ENCODE assay signal across 10 cellular contexts in genomic region chr11:414333-414857, GRCh38. TPM values are rescaled to one million over a fixed set of nuclear protein-coding genes. Genes with fewer than 3 reads are reported as not detected.
DNase-seq lines count a peak whose midpoint lies in the region; ATAC-seq and TF ChIP-seq lines count a peak whose summit lies in the region.
"Had no signal": no experiment of that assay in that cellular context is flagged by ENCODE, and none has a peak within 500 bp of the region (broad histone marks: within the 10 kb centered on the region; RNA-seq: fewer than 3 reads in every experiment).

No MANE protein-coding gene starts in this region.

- no peaks in the 10 kb centered on the region for H3K27me3 ChIP-seq in CD4-positive, CD25-positive, alpha-beta regulatory T cell (ENCODE audit: control insufficient read depth, insufficient read depth, low read length)
- H3K27me3 ChIP-seq in Loucy (ENCODE audit: insufficient read depth, low read length, poor library complexity, severe bottlenecking) (no peaks in the 10 kb centered on the region), neural progenitor cell (peaks cover 52% of the 10 kb centered on the region)

- H3K27ac Mint-ChIP-seq in CD4-positive, CD25-positive, alpha-beta regulatory T cell, result peak overlapping the region; percentile 93 to 97 (median 94)
- H3K27ac Mint-ChIP-seq in neural progenitor cell, result no peak overlapping the region

- peaks cover 7% of the 10 kb centered on the region for H3K36me3 Mint-ChIP-seq in CD4-positive, CD25-positive, alpha-beta regulatory T cell
- H3K36me3 Mint-ChIP-seq in neural progenitor cell, result no peaks in the 10 kb centered on the region

- peaks cover 0 to 35% (median 11%) of the 10 kb centered on the region in 4 donors for H3K4me1 Mint-ChIP-seq in CD4-positive, CD25-positive, alpha-beta regulatory T cell
- H3K4me1 Mint-ChIP-seq in neural progenitor cell, result no peaks in the 10 kb centered on the region

- H3K4me3 Mint-ChIP-seq in CD4-positive, CD25-positive, alpha-beta regulatory T cell, result peak overlapping the region; percentile 98 to 100 (median 99)
- H3K4me3 Mint-ChIP-seq in neural progenitor cell, result peak overlapping the region; percentile 49

- no peaks in the 10 kb centered on the region for H3K9me2 ChIP-seq in Loucy (replicated peaks; ENCODE audit: low read depth, low read length)

- H3K4me2 ChIP-seq in Loucy (ENCODE audit: low read depth, low read length, poor library complexity, severe bottlenecking) (peak overlapping the region; percentile 92), neural progenitor cell (no peak overlapping the region)

- TF ChIP-seq CTCF in Loucy (conservative IDR thresholded peaks at IDR 0.05; ENCODE audit: low read length) (no peak), epithelial cell of proximal tubule (conservative IDR thresholded peaks at IDR 0.05; ENCODE audit: low read depth, low read length) (no peak), neural progenitor cell (IDR thresholded peaks at IDR 0.05) (no peak)

- peak overlapping the region; percentile 96 for H3K9ac ChIP-seq in Loucy (ENCODE audit: low read depth, low read length, poor library complexity, severe bottlenecking)
- no peak overlapping the region for H3K9ac ChIP-seq in neural progenitor cell

- H3K4me1 ChIP-seq in CD4-positive, CD25-positive, alpha-beta regulatory T cell (ENCODE audit: control insufficient read depth, insufficient read depth, low read length, poor library complexity, severe bottlenecking), result peaks cover 38% of the 10 kb centered on the region
- H3K4me1 ChIP-seq in Loucy (ENCODE audit: insufficient read depth, low read length, poor library complexity, severe bottlenecking), result peaks cover 37% of the 10 kb centered on the region
- H3K4me1 ChIP-seq in neural progenitor cell, result peaks cover 5% of the 10 kb centered on the region

- H3K4me3 ChIP-seq in CD4-positive, CD25-positive, alpha-beta regulatory T cell (ENCODE audit: low read depth, low read length), result peak overlapping the region; percentile 92
- H3K4me3 ChIP-seq in Loucy (ENCODE audit: low read length, poor library complexity, severe bottlenecking) (peak overlapping the region; percentile 96), epithelial cell of proximal tubule (ENCODE audit: low read depth, low read length) (peak overlapping the region; percentile 66), neural progenitor cell (no peak overlapping the region)

- peak; percentile 21 to 22 for ATAC-seq in CD4-positive, CD25-positive, alpha-beta regulatory T cell (ENCODE audit: low read depth in 2 of 2)
- ATAC-seq in GM19395 (IDR thresholded peaks at IDR 0.05; ENCODE audit: unreplicated experiment) (no peak), GM18907 (IDR thresholded peaks at IDR 0.05; ENCODE audit: unreplicated experiment) (no peak)

- peaks cover 22% of the 10 kb centered on the region for H3K79me2 ChIP-seq in Loucy (ENCODE audit: insufficient read depth, low read length)
- H3K79me2 ChIP-seq in neural progenitor cell (ENCODE audit: low read depth), result no peaks in the 10 kb centered on the region

- no peak overlapping the region for H2AFZ ChIP-seq in Loucy (ENCODE audit: low read length)
- no peak overlapping the region for H2AFZ ChIP-seq in neural progenitor cell (replicated peaks)

- peak overlapping the region; percentile 62 for H3K27ac ChIP-seq in CD4-positive, CD25-positive, alpha-beta regulatory T cell (ENCODE audit: insufficient read depth, low read length, poor library complexity, severe bottlenecking)
- H3K27ac ChIP-seq in neural progenitor cell, result no peak overlapping the region

- no peaks in the 10 kb centered on the region for H3K36me3 ChIP-seq in CD4-positive, CD25-positive, alpha-beta regulatory T cell (ENCODE audit: control insufficient read depth, insufficient read depth, low read length)
- H3K36me3 ChIP-seq in Loucy (ENCODE audit: insufficient read depth, low read length), result no peaks in the 10 kb centered on the region
- H3K36me3 ChIP-seq in neural progenitor cell, result no peaks in the 10 kb centered on the region

- H4K20me1 ChIP-seq in Loucy (ENCODE audit: insufficient read depth, low read length, poor library complexity, severe bottlenecking) (peaks cover 9% of the 10 kb centered on the region), neural progenitor cell (ENCODE audit: low read depth) (peaks cover 4% of the 10 kb centered on the region)

- H3K27me3 Mint-ChIP-seq in CD4-positive, CD25-positive, alpha-beta regulatory T cell, result no peaks in the 10 kb centered on the region
- peaks cover 40% of the 10 kb centered on the region for H3K27me3 Mint-ChIP-seq in neural progenitor cell (ENCODE audit: insufficient read depth, low read depth)

- H3F3A ChIP-seq in Loucy (ENCODE audit: low read depth) (no peaks in the 10 kb centered on the region; the same call in 1 of the 2 replicates), neural progenitor cell (ENCODE audit: low read depth) (no peaks in the 10 kb centered on the region)

- no peaks in the 10 kb centered on the region for H3K9me3 Mint-ChIP-seq in CD4-positive, CD25-positive, alpha-beta regulatory T cell
- H3K9me3 Mint-ChIP-seq in neural progenitor cell, result peaks cover 2% of the 10 kb centered on the region

- DNase-seq in CD4-positive, CD25-positive, alpha-beta regulatory T cell, result peak in 1 of 3 donors; percentile 62
- no peak for DNase-seq in epithelial cell of proximal tubule (ENCODE audit: low read depth)
- DNase-seq in neural progenitor cell (ENCODE audit: low spot score), result no peak
- DNase-seq in NCI-H526 treated with DMSO at 0.1 percent for 48 hours (lab: John Stamatoyannopoulos, UW), result no peak
- no peak for DNase-seq in mesenteric fat pad (ENCODE audit: low spot score)
- DNase-seq: DMS 273 treated with DMSO at 0.1 percent for 48 hours, Karpas-422 had no signal

- no peaks in the 10 kb centered on the region for H3K9me3 ChIP-seq in CD4-positive, CD25-positive, alpha-beta regulatory T cell (ENCODE audit: control insufficient read depth in 2 of 2, low read length in 2 of 2)
- H3K9me3 ChIP-seq in Loucy (ENCODE audit: insufficient read depth, low read depth, low read length) (no peaks in the 10 kb centered on the region), neural progenitor cell (ENCODE audit: low read depth) (no peaks in the 10 kb centered on the region)

RNA-seq across cellular contexts. Expression of gene SIGIRR, which starts 0.4 kb away (rescaled TPM):
- total RNA-seq in CD4-positive, CD25-positive, alpha-beta regulatory T cell, result 387 TPM
- 100 to 1,000 TPM; 213 to 274 (median 220) TPM for polyA plus RNA-seq in CD4-positive, CD25-positive, alpha-beta regulatory T cell
- total RNA-seq in epithelial cell of proximal tubule (52.9 and 83.9 TPM in 2 replicates), neural progenitor cell (ENCODE audit: low replicate concordance) (5.4 and 8.4 TPM in 2 replicates), mesenteric fat pad (25.3 TPM)

RNA-seq across cellular contexts. Expression of gene PKP3, which starts 20.4 kb away (rescaled TPM):
- total RNA-seq in CD4-positive, CD25-positive, alpha-beta regulatory T cell, result 0.30 TPM
- under 1 TPM in 3 of 4 donors, not detected in 1; 0.09 to 0.75 (median 0.27) TPM for polyA plus RNA-seq in CD4-positive, CD25-positive, alpha-beta regulatory T cell
- 20.6 and 30.7 TPM in 2 replicates for total RNA-seq in epithelial cell of proximal tubule
- total RNA-seq in neural progenitor cell (ENCODE audit: low replicate concordance), result 6.5 and 8.5 TPM in 2 replicates
- 1.2 TPM for total RNA-seq in mesenteric fat pad

RNA-seq across cellular contexts. Expression of gene ANO9, which starts 27.4 kb away (rescaled TPM):
- total RNA-seq in CD4-positive, CD25-positive, alpha-beta regulatory T cell, result 153 TPM
- polyA plus RNA-seq in CD4-positive, CD25-positive, alpha-beta regulatory T cell, result 10 to 100 TPM in 3 of 4 donors, 1 to 10 TPM in 1; 8.9 to 16.4 (median 12.3) TPM
- total RNA-seq in epithelial cell of proximal tubule, result 7.7 and 20.1 TPM in 2 replicates
- 1.3 and 4.7 TPM in 2 replicates for total RNA-seq in neural progenitor cell (ENCODE audit: low replicate concordance)
- total RNA-seq in mesenteric fat pad, result 1.2 TPM

RNA-seq across cellular contexts. Expression of gene PTDSS2, which starts 35.7 kb away (rescaled TPM):
- total RNA-seq in CD4-positive, CD25-positive, alpha-beta regulatory T cell, result 19.3 TPM
- 1 to 10 TPM; 6.1 to 8.3 (median 6.8) TPM for polyA plus RNA-seq in CD4-positive, CD25-positive, alpha-beta regulatory T cell
- total RNA-seq in epithelial cell of proximal tubule, result 53.4 and 66.1 TPM in 2 replicates
- total RNA-seq in neural progenitor cell (ENCODE audit: low replicate concordance), result 24.7 and 44.2 TPM in 2 replicates
- total RNA-seq in mesenteric fat pad, result 26.9 TPM

RNA-seq across cellular contexts. Expression of gene B4GALNT4, which starts 45.1 kb away (rescaled TPM):
- 0.99 TPM for total RNA-seq in CD4-positive, CD25-positive, alpha-beta regulatory T cell
- polyA plus RNA-seq in CD4-positive, CD25-positive, alpha-beta regulatory T cell, result not detected
- total RNA-seq in epithelial cell of proximal tubule, result 13.9 and 24.4 TPM in 2 replicates
- total RNA-seq in neural progenitor cell (ENCODE audit: low replicate concordance), result 16.4 and 110 TPM in 2 replicates
- not detected for total RNA-seq in mesenteric fat pad

Comparison
In these comparisons a context has a peak if more than half of its experiments do, and no peak if none do; other contexts are left out.
1. ATAC-seq: peak in CD4-positive, CD25-positive, alpha-beta regulatory T cell (2 of 2); none in GM19395 (single experiment) and GM18907 (single experiment).